In the genomic region with DNA sequence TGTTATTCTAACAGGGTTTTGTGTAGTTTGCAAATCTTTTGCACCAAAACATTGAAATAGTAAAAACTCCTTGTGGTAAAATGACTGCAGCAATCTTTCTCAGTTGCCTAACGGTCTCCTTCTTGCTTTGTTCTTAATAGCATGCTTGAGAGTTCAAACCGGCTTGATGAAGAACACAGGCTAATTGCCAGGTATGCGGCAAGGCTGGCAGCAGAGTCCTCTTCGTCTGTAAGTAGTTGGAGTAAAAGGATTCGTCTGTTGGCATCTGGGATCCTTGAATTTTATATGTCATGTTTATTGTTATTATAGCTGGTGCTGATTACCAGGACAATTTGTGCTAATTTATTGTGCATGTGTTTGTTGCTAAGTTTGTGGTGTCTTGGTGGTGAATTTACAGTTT, we compare ENCODE assay signal across 20 cellular contexts.
"Had no signal": no experiment of that assay in that cellular context is flagged by ENCODE, and none has a peak within 500 bp of the region (broad histone marks: within the 10 kb centered on the region; RNA-seq: fewer than 3 reads in every experiment).

No MANE protein-coding gene starts in this region.

- H3K9me3 Mint-ChIP-seq: central memory CD8-positive, alpha-beta T cell; effector memory CD8-positive, alpha-beta T cell; natural killer cell; neural progenitor cell; stimulated activated effector memory CD8-positive, alpha-beta T cell treated with anti-CD3 and anti-CD28 coated beads, Interleukin-12 subunit alpha, Interleukin-12 subunit beta, amount 100 ng/mL, for 72 hours; type B pancreatic cell had no signal

- ATAC-seq: effector memory CD8-positive, alpha-beta T cell; foreskin keratinocyte; gastroesophageal sphincter; left ventricle myocardium superior; lower lobe of right lung; natural killer cell; sciatic nerve; stimulated activated effector memory CD8-positive, alpha-beta T cell treated with anti-CD3 and anti-CD28 coated beads, Interleukin-12 subunit alpha, Interleukin-12 subunit beta, amount 100 ng/mL, for 72 hours had no signal

- DNase-seq: effector memory CD8-positive, alpha-beta T cell; foreskin keratinocyte; hypothalamus; immature natural killer cell; left ventricle myocardium superior; lower lobe of right lung; natural killer cell; stimulated activated CD4-positive, alpha-beta T cell treated with anti-CD3 and anti-CD28 coated beads, Interleukin-12 subunit alpha, Interleukin-12 subunit beta, amount 100 ng/mL, for 4 hours; stimulated activated CD4-positive, alpha-beta T cell treated with anti-CD3 and anti-CD28 coated beads, Interleukin-2, amount 100 ng/mL, for 24 hours; stimulated activated CD4-positive, alpha-beta T cell treated with anti-CD3 and anti-CD28 coated beads, Interleukin-4, amount 100 ng/mL, for 24 hours; stimulated activated naive CD4-positive, alpha-beta T cell treated with Interleukin-2 at 50 U/mL for 16 hours; stomach; tibial artery had no signal

- H3K4me3 Mint-ChIP-seq: central memory CD8-positive, alpha-beta T cell; effector memory CD8-positive, alpha-beta T cell; immature natural killer cell; natural killer cell; neural progenitor cell; stimulated activated effector memory CD8-positive, alpha-beta T cell treated with anti-CD3 and anti-CD28 coated beads, Interleukin-12 subunit alpha, Interleukin-12 subunit beta, amount 100 ng/mL, for 72 hours; type B pancreatic cell had no signal

- H3K27ac Mint-ChIP-seq: effector memory CD8-positive, alpha-beta T cell; immature natural killer cell; natural killer cell; neural progenitor cell; progenitor cell of endocrine pancreas; stimulated activated effector memory CD8-positive, alpha-beta T cell treated with anti-CD3 and anti-CD28 coated beads, Interleukin-12 subunit alpha, Interleukin-12 subunit beta, amount 100 ng/mL, for 72 hours; type B pancreatic cell had no signal

- H3K36me3 Mint-ChIP-seq: immature natural killer cell; natural killer cell; stimulated activated effector memory CD8-positive, alpha-beta T cell treated with anti-CD3 and anti-CD28 coated beads, Interleukin-12 subunit alpha, Interleukin-12 subunit beta, amount 100 ng/mL, for 72 hours had no signal

- H3K4me1 Mint-ChIP-seq: central memory CD8-positive, alpha-beta T cell; immature natural killer cell; natural killer cell; stimulated activated effector memory CD8-positive, alpha-beta T cell treated with anti-CD3 and anti-CD28 coated beads, Interleukin-12 subunit alpha, Interleukin-12 subunit beta, amount 100 ng/mL, for 72 hours had no signal

- H3K27me3 Mint-ChIP-seq: progenitor cell of endocrine pancreas, type B pancreatic cell had no signal
